In the genomic region with DNA sequence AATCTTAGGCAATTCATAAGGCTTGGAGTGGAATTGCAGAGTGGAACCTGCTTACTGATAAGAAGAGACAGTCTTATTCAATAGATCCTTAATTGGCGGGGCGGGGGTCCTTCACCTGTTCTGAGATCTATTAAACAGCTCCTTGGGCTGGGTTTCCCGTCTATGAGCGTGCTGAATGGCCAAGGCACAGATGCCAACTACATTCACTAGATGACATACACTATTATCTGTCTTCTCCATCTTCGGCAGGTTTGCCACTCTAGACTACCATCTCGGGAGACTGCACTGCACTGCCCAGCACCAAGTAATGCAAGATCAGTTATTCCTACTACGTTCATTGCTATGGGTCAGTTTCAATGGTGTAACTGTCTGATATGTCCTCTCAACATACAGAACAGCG, we compare ENCODE assay signal across 1 cellular context.
TF ChIP-seq lines count a peak whose summit lies in the region.

No MANE protein-coding gene starts in this region.

TF ChIP-seq in H1, 55 proteins besides CTCF, POLR2A, EP300 and RAD21 (continued from another document):
- TF ChIP-seq RFX5 (IDR thresholded peaks at IDR 0.05; ENCODE audit: borderline replicate concordance, low read depth, low read length): no peak
TF ChIP-seq in H1: peak in this region for 0.
